1 cellular context compared by ENCODE assay signal in the genomic region with DNA sequence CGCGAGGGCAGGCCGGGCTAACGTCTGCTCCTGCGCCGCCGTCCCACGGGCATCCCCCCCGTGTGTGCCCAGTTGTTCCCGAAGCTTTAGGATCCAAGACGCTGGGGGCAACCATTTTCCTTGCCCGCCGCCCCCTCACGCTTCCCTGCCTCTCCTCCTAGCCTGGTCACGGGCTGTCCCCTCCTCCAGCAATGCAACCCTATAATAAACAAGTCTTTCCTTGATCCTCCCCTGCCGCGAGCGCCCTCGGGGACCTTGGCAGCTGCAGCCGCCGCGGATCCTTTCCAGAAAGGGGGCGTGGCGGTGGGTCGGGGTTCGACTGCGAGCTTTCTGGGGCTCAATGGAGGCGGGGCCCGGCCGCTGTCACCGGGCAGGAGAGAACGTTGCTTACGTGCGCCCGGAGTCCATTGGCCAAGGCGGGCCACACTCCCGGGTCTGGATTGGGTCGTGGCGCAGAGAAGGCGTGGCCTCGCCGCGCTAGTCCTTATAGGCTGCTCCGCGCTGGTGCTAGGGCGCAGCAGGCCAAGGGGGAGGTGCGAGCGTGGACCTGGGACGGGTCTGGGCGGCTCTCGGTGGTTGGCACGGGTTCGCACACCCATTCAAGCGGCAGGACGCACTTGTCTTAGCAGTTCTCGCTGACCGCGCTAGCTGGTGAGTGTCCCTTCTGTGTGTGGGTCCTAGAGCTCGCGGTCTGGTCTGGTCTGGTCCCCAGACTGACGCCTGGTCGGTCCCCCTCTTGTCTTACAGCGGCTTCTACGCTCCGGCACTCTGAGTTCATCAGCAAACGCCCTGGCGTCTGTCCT.
TF ChIP-seq lines count a peak whose summit lies in the region.

A gene with protein sequence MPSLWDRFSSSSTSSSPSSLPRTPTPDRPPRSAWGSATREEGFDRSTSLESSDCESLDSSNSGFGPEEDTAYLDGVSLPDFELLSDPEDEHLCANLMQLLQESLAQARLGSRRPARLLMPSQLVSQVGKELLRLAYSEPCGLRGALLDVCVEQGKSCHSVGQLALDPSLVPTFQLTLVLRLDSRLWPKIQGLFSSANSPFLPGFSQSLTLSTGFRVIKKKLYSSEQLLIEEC (plus strand): TSS at position 515 of the 803 bp plus-strand sequence. CDS start 293 bp downstream, outside the sequence.

TF ChIP-seq in A549, 52 proteins besides CTCF, POLR2A, EP300 and RAD21 (continued from another document):
- TF ChIP-seq, protein P1, sequence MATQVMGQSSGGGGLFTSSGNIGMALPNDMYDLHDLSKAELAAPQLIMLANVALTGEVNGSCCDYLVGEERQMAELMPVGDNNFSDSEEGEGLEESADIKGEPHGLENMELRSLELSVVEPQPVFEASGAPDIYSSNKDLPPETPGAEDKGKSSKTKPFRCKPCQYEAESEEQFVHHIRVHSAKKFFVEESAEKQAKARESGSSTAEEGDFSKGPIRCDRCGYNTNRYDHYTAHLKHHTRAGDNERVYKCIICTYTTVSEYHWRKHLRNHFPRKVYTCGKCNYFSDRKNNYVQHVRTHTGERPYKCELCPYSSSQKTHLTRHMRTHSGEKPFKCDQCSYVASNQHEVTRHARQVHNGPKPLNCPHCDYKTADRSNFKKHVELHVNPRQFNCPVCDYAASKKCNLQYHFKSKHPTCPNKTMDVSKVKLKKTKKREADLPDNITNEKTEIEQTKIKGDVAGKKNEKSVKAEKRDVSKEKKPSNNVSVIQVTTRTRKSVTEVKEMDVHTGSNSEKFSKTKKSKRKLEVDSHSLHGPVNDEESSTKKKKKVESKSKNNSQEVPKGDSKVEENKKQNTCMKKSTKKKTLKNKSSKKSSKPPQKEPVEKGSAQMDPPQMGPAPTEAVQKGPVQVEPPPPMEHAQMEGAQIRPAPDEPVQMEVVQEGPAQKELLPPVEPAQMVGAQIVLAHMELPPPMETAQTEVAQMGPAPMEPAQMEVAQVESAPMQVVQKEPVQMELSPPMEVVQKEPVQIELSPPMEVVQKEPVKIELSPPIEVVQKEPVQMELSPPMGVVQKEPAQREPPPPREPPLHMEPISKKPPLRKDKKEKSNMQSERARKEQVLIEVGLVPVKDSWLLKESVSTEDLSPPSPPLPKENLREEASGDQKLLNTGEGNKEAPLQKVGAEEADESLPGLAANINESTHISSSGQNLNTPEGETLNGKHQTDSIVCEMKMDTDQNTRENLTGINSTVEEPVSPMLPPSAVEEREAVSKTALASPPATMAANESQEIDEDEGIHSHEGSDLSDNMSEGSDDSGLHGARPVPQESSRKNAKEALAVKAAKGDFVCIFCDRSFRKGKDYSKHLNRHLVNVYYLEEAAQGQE (IDR thresholded peaks at IDR 0.05) = peak; percentile 29; the same call in 1 of the 2 replicates
- TF ChIP-seq, protein P2, sequence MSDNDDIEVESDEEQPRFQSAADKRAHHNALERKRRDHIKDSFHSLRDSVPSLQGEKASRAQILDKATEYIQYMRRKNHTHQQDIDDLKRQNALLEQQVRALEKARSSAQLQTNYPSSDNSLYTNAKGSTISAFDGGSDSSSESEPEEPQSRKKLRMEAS (IDR thresholded peaks at IDR 0.05) = peak; percentile 76
- TF ChIP-seq NR3C1 (IDR thresholded peaks at IDR 0.05) (no peak), RCOR1 (IDR thresholded peaks at IDR 0.05; ENCODE audit: low read depth, low read length) (no peak), EHF (CRISPR knock-in tag; IDR thresholded peaks at IDR 0.05) (no peak), ZC3H11A (IDR thresholded peaks at IDR 0.05) (no peak), RARB (CRISPR knock-in tag; IDR thresholded peaks at IDR 0.05) (peak; percentile 72), CBX8 (IDR thresholded peaks at IDR 0.05) (no peak), ZFP36 (IDR thresholded peaks at IDR 0.05; ENCODE audit: borderline replicate concordance, partially characterized antibody) (no peak), MAZ (IDR thresholded peaks at IDR 0.05; ENCODE audit: borderline replicate concordance, low read depth, low read length) (no peak), NFE2L2 (conservative IDR thresholded peaks at IDR 0.05; ENCODE audit: low read length) (no peak), HOXA7 (CRISPR knock-in tag; IDR thresholded peaks at IDR 0.05) (0 out of 2 replicates have a peak, but pooled peaks have one; percentile 42)
- TF ChIP-seq, protein P3, sequence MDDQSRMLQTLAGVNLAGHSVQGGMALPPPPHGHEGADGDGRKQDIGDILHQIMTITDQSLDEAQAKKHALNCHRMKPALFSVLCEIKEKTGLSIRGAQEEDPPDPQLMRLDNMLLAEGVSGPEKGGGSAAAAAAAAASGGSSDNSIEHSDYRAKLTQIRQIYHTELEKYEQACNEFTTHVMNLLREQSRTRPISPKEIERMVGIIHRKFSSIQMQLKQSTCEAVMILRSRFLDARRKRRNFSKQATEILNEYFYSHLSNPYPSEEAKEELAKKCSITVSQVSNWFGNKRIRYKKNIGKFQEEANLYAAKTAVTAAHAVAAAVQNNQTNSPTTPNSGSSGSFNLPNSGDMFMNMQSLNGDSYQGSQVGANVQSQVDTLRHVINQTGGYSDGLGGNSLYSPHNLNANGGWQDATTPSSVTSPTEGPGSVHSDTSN (IDR thresholded peaks at IDR 0.05) = peak; percentile 87; the same call in 1 of the 2 replicates
